16 cellular contexts compared by ENCODE assay signal in genomic region chr12:125092108-125092871, GRCh38. TPM values are rescaled to one million over a fixed set of nuclear protein-coding genes. Genes with fewer than 3 reads are reported as not detected.
DNase-seq lines count a peak whose midpoint lies in the region; ATAC-seq, FAIRE-seq and TF ChIP-seq lines count a peak whose summit lies in the region.
"Had no signal": no experiment of that assay in that cellular context is flagged by ENCODE, and none has a peak within 500 bp of the region (broad histone marks: within the 10 kb centered on the region; RNA-seq: fewer than 3 reads in every experiment).

No MANE protein-coding gene starts in this region.

- CTCF ChIA-PET in K562 (lab: Yijun Ruan, JAX; ENCODE audit: low intra/inter-chr PET ratio): no interaction called here

- H3K4me2 ChIP-seq in BLaER1 (no peak overlapping the region), K562 (ENCODE audit: insufficient read depth, low read length) (no peak overlapping the region), osteoblast (ENCODE audit: insufficient read depth, low read length) (no peak overlapping the region)

- TF ChIP-seq CTCF in K562 (IDR thresholded peaks at IDR 0.05 in 2 of 3, conservative IDR thresholded peaks at IDR 0.05 in 1 of 3; ENCODE audit: insufficient read depth in 2 of 3, low read depth in 1 of 3, low read length in 3 of 3): no peak
- TF ChIP-seq CTCF in osteoblast (IDR thresholded peaks at IDR 0.05; ENCODE audit: extremely low read depth, low read depth, low read length): no peak

- H2AFZ ChIP-seq in K562 (ENCODE audit: low read depth, low read length): no peak overlapping the region
- H2AFZ ChIP-seq in osteoblast (ENCODE audit: low read length): no peak overlapping the region

- H3K27ac ChIP-seq in BLaER1: peak overlapping the region; percentile 27; the same call in 1 of the 2 replicates
- no peak overlapping the region for H3K27ac ChIP-seq in K562 (ENCODE audit: extremely low read depth, low read depth, low read length)
- no peak overlapping the region for H3K27ac ChIP-seq in osteoblast (ENCODE audit: low read depth, low read length)
- H3K27ac ChIP-seq: cardiac muscle cell had no signal

- no peaks in the 10 kb centered on the region for H3K9me1 ChIP-seq in K562 (ENCODE audit: control insufficient read depth, insufficient read depth, low read length)

- BruUV-seq in K562 (replicated peaks; lab: Mats Ljungman, UMichigan): no TSS peak

- in situ Hi-C loops in K562 (cut with MboI): no loop called here

- DNase-seq in K562 (ENCODE audit: extremely low read depth in 1 of 4, low spot score in 3 of 4): no peak
- no peak for DNase-seq in Right ventricle myocardium superior
- peak; percentile 75 for DNase-seq in osteoblast (ENCODE audit: insufficient read length, low spot score, missing footprints)
- DNase-seq in posterior vena cava (ENCODE audit: low spot score): no peak
- no peak for DNase-seq in H54 (ENCODE audit: insufficient read length, low spot score)
- no peak for DNase-seq in activated CD8-positive, alpha-beta memory T cell treated with anti-CD3 and anti-CD28 coated beads, Interleukin-2, amount 50 U/mL, for 48 hours
- DNase-seq: CD4-positive, alpha-beta memory T cell; natural killer cell; NCI-H2081; NCI-H524; T-cell had no signal

- H3K9ac ChIP-seq in BLaER1 (no peak overlapping the region), K562 (ENCODE audit: insufficient read depth in 1 of 2, low read depth in 2 of 2, low read length in 2 of 2) (peak overlapping the region in 1 of 2 experiments; percentile 53; a peak in 2 of 4 replicates)

- intact Hi-C loops in K562 (cut with micrococcal nuclease) (no loop called here), Right ventricle myocardium superior (cut with DNase I) (loop anchor here (10.0 kb wide), 1 partner anchor 93 kb away; the partner anchor contains the start of gene TMEM132B), posterior vena cava (cut with DNase I) (no loop called here)

- ATAC-seq in K562 (0 out of 3 replicates have a peak, but pooled peaks have one; percentile 9), Right ventricle myocardium superior (ENCODE audit: poor library complexity) (peak; percentile 51), GM18873 (IDR thresholded peaks at IDR 0.05; ENCODE audit: low FRiP score, unreplicated experiment) (no peak)
- ATAC-seq: natural killer cell, T-cell had no signal

- peaks cover 8% of the 10 kb centered on the region; the same call in 1 of the 2 replicates for H4K20me1 ChIP-seq in BLaER1
- no peaks in the 10 kb centered on the region; the same call in 1 of the 2 replicates for H4K20me1 ChIP-seq in K562 (replicated peaks; ENCODE audit: control insufficient read depth, insufficient read depth, low read length)
- H4K20me1 ChIP-seq in osteoblast (ENCODE audit: insufficient read depth, low read length): peaks cover 9% of the 10 kb centered on the region

- TF ChIP-seq POLR2A in K562 (conservative IDR thresholded peaks at IDR 0.05) (no peak), H54 (IDR thresholded peaks at IDR 0.05; ENCODE audit: low read depth, low read length) (no peak)

- H3K27me3 ChIP-seq in BLaER1 (no peaks in the 10 kb centered on the region), K562 (ENCODE audit: control insufficient read depth in 2 of 2, insufficient read depth in 2 of 2, low read length in 2 of 2) (0 out of 5 replicates have a peak, but pooled peaks cover 0 to 5% of the 10 kb centered on the region in 2 experiments), osteoblast (ENCODE audit: insufficient read depth, low read length) (no peaks in the 10 kb centered on the region)
- H3K27me3 ChIP-seq: cardiac muscle cell had no signal

- H3K36me3 ChIP-seq in BLaER1: peaks cover 74% of the 10 kb centered on the region
- peaks cover 12% of the 10 kb centered on the region; the same call in 2 of the 3 replicates for H3K36me3 ChIP-seq in K562 (ENCODE audit: control insufficient read depth, insufficient read depth, low read length)
- H3K36me3 ChIP-seq in osteoblast (ENCODE audit: insufficient read depth, low read length): peaks cover 5% of the 10 kb centered on the region
- H3K36me3 ChIP-seq: cardiac muscle cell had no signal

- WGBS in K562 (ENCODE audit: insufficient coverage, low coverage, missing lambda C conversion rate): 70% methylated on average over 15 of the region's 17 CpGs

- FAIRE-seq in K562 (lab: Jason Lieb, UNC) (no peak), H54 (lab: Jason Lieb, UNC) (no peak)
- FAIRE-seq: urothelium cell line had no signal

- no peak for TF ChIP-seq RAD21 in K562 (CRISPR knock-in tag; conservative IDR thresholded peaks at IDR 0.05 in 1 of 2, IDR thresholded peaks at IDR 0.05 in 1 of 2)

- no peaks in the 10 kb centered on the region for H3K79me2 ChIP-seq in K562 (ENCODE audit: control insufficient read depth, insufficient read depth, low read length)
- no peaks in the 10 kb centered on the region for H3K79me2 ChIP-seq in osteoblast (ENCODE audit: insufficient read depth, low read length)

- POLR2A ChIA-PET in K562 (lab: Yijun Ruan, JAX): interaction anchor here (0.9 kb wide), 1 partner anchor 16 kb away, joined by 4 read pairs; no protein-coding TSS in a partner anchor

- H3K9me3 ChIP-seq in BLaER1: no peaks in the 10 kb centered on the region
- H3K9me3 ChIP-seq in K562 (replicated peaks; ENCODE audit: control insufficient read depth, insufficient read depth, low read depth, low read length): no peaks in the 10 kb centered on the region
- H3K9me3 ChIP-seq in osteoblast (ENCODE audit: low read depth, low read length): no peaks in the 10 kb centered on the region

- H3K4me3 ChIP-seq in BLaER1 (no peak overlapping the region), K562 (no peak overlapping the region), osteoblast (ENCODE audit: insufficient read depth, low read length) (no peak overlapping the region)
- H3K4me3 ChIP-seq: cardiac muscle cell, lung had no signal

- H3K4me1 ChIP-seq in BLaER1 (peaks cover 50% of the 10 kb centered on the region), K562 (replicated peaks in 1 of 2; ENCODE audit: control insufficient read depth in 2 of 2, insufficient read depth in 2 of 2, low read length in 2 of 2) (peaks cover 3 to 22% of the 10 kb centered on the region in 2 experiments; a peak in 4 of 5 replicates), osteoblast (ENCODE audit: insufficient read depth, low read length) (no peaks in the 10 kb centered on the region)

- TF ChIP-seq EP300 in K562 (IDR thresholded peaks at IDR 0.05; ENCODE audit: low read length): no peak

TF ChIP-seq in K562, 482 proteins besides CTCF, POLR2A, EP300 and RAD21:
- TF ChIP-seq TFAP4 (CRISPR knock-in tag; IDR thresholded peaks at IDR 0.05; ENCODE audit: borderline replicate concordance): peak; percentile 30; the same call in 1 of the 2 replicates
- no peak for TF ChIP-seq SIX5 (IDR thresholded peaks at IDR 0.05; ENCODE audit: borderline replicate concordance in 1 of 2, insufficient read depth in 1 of 2, low read depth in 1 of 2, low read length in 2 of 2)

RNA-seq across cellular contexts. Expression of gene AACS, which starts 27.1 kb away (rescaled TPM):
- 70.2 and 94.5 TPM in 2 replicates for total RNA-seq in K562 (2011; cell fraction: chromatin; rRNA removed; ENCODE audit: low replicate concordance)
- total RNA-seq in K562 (2011; cell fraction: nucleolus; rRNA removed): 32.8 and 38.7 TPM in 2 replicates
- total RNA-seq in K562 (2011; cell fraction: nucleoplasm; rRNA removed): 53.8 and 66.5 TPM in 2 replicates
- total RNA-seq in K562 (2014; rRNA removed) (5.9 and 8.0 TPM in 2 replicates), K562 (2014; rRNA removed; fragmentation: Illumina TruSeq; extraction: Trizol) (4.3 and 5.5 TPM in 2 replicates), K562 (2015; rRNA removed; fragmentation: Illumina TruSeq; extraction: Trizol) (4.9 and 6.0 TPM in 2 replicates), K562 (2021) (13.0 and 13.5 TPM in 2 replicates), Right ventricle myocardium superior (11.3 TPM), osteoblast (24.5 and 26.4 TPM in 2 replicates), posterior vena cava (10 to 100 TPM in 1 of 2 donors, 1 to 10 TPM in 1; 9.7 to 11.7 TPM)
- polyA plus RNA-seq in K562 (2011; rRNA removed) (5.5 and 6.3 TPM in 2 replicates), K562 (2014; fragmentation: Illumina TruSeq; extraction: Trizol) (6.2 and 7.5 TPM in 2 replicates), K562 (2014; fragmentation: Nextera tagmentation; extraction: Ambion mirVana) (1 to 10 TPM; 2.4 TPM), K562 (2014; rRNA removed) (6.7 and 8.0 TPM in 2 replicates)
- polyA plus RNA-seq in K562 (2011; cell fraction: cytosol; rRNA removed): 4.7 and 6.1 TPM in 2 replicates
- 13.1 and 25.4 TPM in 2 replicates for polyA plus RNA-seq in K562 (2011; cell fraction: nucleus; rRNA removed)
- 8.4 and 12.8 TPM in 2 replicates for polyA plus RNA-seq in K562 (2012)
- 9.2 and 16.2 TPM in 2 replicates for polyA minus RNA-seq in K562 (2011; rRNA and poly(A)+ RNA removed)
- polyA minus RNA-seq in K562 (2011; cell fraction: cytosol; rRNA and poly(A)+ RNA removed): 4.3 and 8.6 TPM in 2 replicates
- 10.0 and 10.8 TPM in 2 replicates for polyA minus RNA-seq in K562 (2011; cell fraction: nucleus; rRNA and poly(A)+ RNA removed)
